In genomic region chr19:3186377-3186688, GRCh38 we compare ENCODE assay signal across 8 cellular contexts. TPM values are rescaled to one million over a fixed set of nuclear protein-coding genes. Genes with fewer than 3 reads are reported as not detected.
A peak's percentile ranks its signal among the peaks of the same experiment; 100 is the strongest.
DNase-seq lines count a peak whose midpoint lies in the region; TF ChIP-seq lines count a peak whose summit lies in the region.

No MANE protein-coding gene starts in this region.

- no peaks in the 10 kb centered on the region for H3K27me3 ChIP-seq in HL-60 (ENCODE audit: insufficient read depth, poor library complexity, severe bottlenecking)
- H3K27me3 ChIP-seq in brain microvascular endothelial cell (replicated peaks) = no peaks in the 10 kb centered on the region
- H3K27me3 ChIP-seq in mononuclear cell (ENCODE audit: insufficient read depth, low read length) = no peaks in the 10 kb centered on the region

- in situ Hi-C loops in brain microvascular endothelial cell (cut with HindIII; ENCODE audit: low pct_ligation_motif_present, low sequenced_read_pairs) = no loop called here

- TF ChIP-seq CTCF in HL-60 (IDR thresholded peaks at IDR 0.05; ENCODE audit: insufficient read depth, low read length) = no peak
- no peak for TF ChIP-seq CTCF in brain microvascular endothelial cell (IDR thresholded peaks at IDR 0.05; ENCODE audit: low read depth, low read length, missing control alignments)

- H3K4me3 ChIP-seq in HL-60 (replicated peaks; ENCODE audit: insufficient read depth, low read length) (peak overlapping the region; percentile 97), brain microvascular endothelial cell (ENCODE audit: low read depth, low read length) (peak overlapping the region; percentile 88), mononuclear cell (ENCODE audit: low read length) (peak overlapping the region; percentile 72)

- no peaks in the 10 kb centered on the region for H3K36me3 ChIP-seq in brain microvascular endothelial cell (replicated peaks)

- H3K27ac ChIP-seq in HL-60 (replicated peaks) (peak overlapping the region; percentile 90), brain microvascular endothelial cell (peak overlapping the region; percentile 26)

- no peaks in the 10 kb centered on the region for H3K9me3 ChIP-seq in mononuclear cell (ENCODE audit: low read depth, low read length)

- H3K4me1 ChIP-seq in mononuclear cell (ENCODE audit: insufficient read depth, low read length) = peaks cover 80% of the 10 kb centered on the region

- DNase-seq in EH (ENCODE audit: low read depth) (peak; percentile 14), HL-60 (ENCODE audit: low read depth in 1 of 2, low spot score in 1 of 2) (no peak), brain microvascular endothelial cell (no peak), MV-4-11 (lab: John Stamatoyannopoulos, UW) (no peak), NCI-H510A treated with DMSO at 0.1 percent for 48 hours (lab: John Stamatoyannopoulos, UW) (no peak), NCI-H748 (lab: John Stamatoyannopoulos, UW; ENCODE audit: unreplicated experiment) (no peak), KG1 (lab: John Stamatoyannopoulos, UW) (no peak)

RNA-seq across cellular contexts. Expression of gene NCLN, which starts 0.6 kb away (rescaled TPM):
- total RNA-seq in mononuclear cell = 29.7 TPM

RNA-seq across cellular contexts. Expression of gene S1PR4, which starts 7.8 kb away (rescaled TPM):
- 81.6 TPM for total RNA-seq in mononuclear cell

RNA-seq across cellular contexts. Expression of gene CELF5, which starts 38.1 kb away (rescaled TPM):
- total RNA-seq in mononuclear cell = not detected

RNA-seq across cellular contexts. Expression of gene GNA15, which starts 50.5 kb away (rescaled TPM):
- 48.3 TPM for total RNA-seq in mononuclear cell
